In the genomic region with DNA sequence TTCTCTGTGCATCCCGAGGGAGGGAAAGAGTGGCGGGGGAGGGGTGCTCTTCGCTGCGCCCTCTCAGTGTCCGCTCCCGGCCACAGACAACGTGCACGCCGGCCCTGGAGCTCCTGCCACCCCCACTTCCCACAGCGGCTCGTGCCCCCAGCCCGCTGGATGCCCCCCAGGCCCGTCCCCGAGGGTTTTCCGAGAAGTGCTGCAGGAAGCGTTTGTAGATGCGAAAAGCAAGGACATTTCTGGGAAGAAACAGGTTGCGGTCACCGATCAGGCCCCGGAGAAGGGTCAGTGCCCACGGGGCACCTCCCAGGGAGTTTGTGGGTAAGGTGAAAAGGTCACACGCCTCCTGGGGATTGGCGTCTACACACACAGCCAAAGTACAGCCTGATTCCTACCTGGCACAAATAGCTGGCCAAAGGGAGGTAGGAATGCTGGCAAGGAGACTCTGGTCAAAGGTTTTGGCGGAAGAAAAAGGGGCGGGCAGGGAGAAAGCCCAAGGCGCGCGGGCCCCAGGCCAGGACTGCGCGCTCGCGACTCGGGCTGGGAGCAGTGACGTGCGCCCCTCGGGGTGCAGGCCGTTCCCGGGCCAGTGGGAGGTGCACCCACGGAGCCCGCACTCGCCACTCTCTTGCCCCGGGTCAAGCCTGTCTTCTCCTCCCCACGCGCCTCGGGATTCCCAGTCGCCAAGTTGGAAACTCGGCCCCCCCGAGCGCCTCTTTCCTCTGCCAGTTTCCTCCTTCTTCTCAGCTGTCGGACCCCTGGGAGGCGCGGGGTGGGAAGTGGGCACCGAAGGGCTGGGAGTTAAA, we compare ENCODE assay signal across 8 cellular contexts. TPM values are rescaled to one million over a fixed set of nuclear protein-coding genes. Genes with fewer than 3 reads are reported as not detected.
DNase-seq lines count a peak whose midpoint lies in the region; ATAC-seq and TF ChIP-seq lines count a peak whose summit lies in the region.

No MANE protein-coding gene starts in this region.

- DNase-seq in EL (peak; percentile 82), NB4 (ENCODE audit: low read depth) (peak; percentile 1), mammary epithelial cell (peak; percentile 67), islet precursor cell (peak; percentile 62), SW 1271 (lab: John Stamatoyannopoulos, UW) (no peak)
- DNase-seq in stimulated activated CD8-positive, alpha-beta memory T cell treated with anti-CD3 and anti-CD28 coated beads, Interleukin-4, amount 100 ng/mL, for 48 hours: peak; percentile 28
- DNase-seq in stimulated activated naive B cell treated with anti-CD40 and anti-IgM and Interleukin-4, amounts not matched to agents 10 μg/mL and 1 μg/mL and 100 μg/mL, for 72 hours: no peak

- CTCF ChIA-PET in mammary epithelial cell (lab: Charles Lee; ENCODE audit: low non-redundant PET): interaction anchor here (0.5 to 0.6 kb wide), 2 partner anchors 223 to 1008 kb away, joined by 3 read pairs; no protein-coding TSS in a partner anchor

- H3K79me2 ChIP-seq in mammary epithelial cell (ENCODE audit: insufficient read depth, low read length): peaks cover 55% of the 10 kb centered on the region

- H4K20me1 ChIP-seq in mammary epithelial cell (ENCODE audit: insufficient read depth, low read length): no peaks in the 10 kb centered on the region

- no peaks in the 10 kb centered on the region for H3K36me3 Mint-ChIP-seq in stimulated activated naive B cell treated with anti-CD40 and anti-IgM and Interleukin-4, amounts not matched to agents 10 μg/mL and 1 μg/mL and 100 μg/mL, for 72 hours

- TF ChIP-seq CTCF in NB4 (IDR thresholded peaks at IDR 0.05; ENCODE audit: low read depth, low read length): no peak
- TF ChIP-seq CTCF in mammary epithelial cell (conservative IDR thresholded peaks at IDR 0.05 in 1 of 2, IDR thresholded peaks at IDR 0.05 in 1 of 2; ENCODE audit: extremely low read depth in 1 of 2, insufficient read depth in 1 of 2, low read depth in 1 of 2, low read length in 2 of 2): peak in 1 of 2 donors; percentile 7

- H3K9ac ChIP-seq in mammary epithelial cell (ENCODE audit: insufficient read depth, low read length): peak overlapping the region; percentile 77

- no peaks in the 10 kb centered on the region for H3K27me3 ChIP-seq in mammary epithelial cell (ENCODE audit: insufficient read depth, low read length)

- H3K4me2 ChIP-seq in mammary epithelial cell (ENCODE audit: insufficient read depth, low read depth, low read length): peak overlapping the region; percentile 98

- no peaks in the 10 kb centered on the region for H3K9me3 ChIP-seq in mammary epithelial cell (replicated peaks; ENCODE audit: insufficient read depth, low read length)

- TF ChIP-seq POLR2A in NB4 (IDR thresholded peaks at IDR 0.05; ENCODE audit: extremely low read depth, insufficient read length): no peak

- peaks cover 55 to 71% of the 10 kb centered on the region in 2 donors for H3K27me3 Mint-ChIP-seq in stimulated activated naive B cell treated with anti-CD40 and anti-IgM and Interleukin-4, amounts not matched to agents 10 μg/mL and 1 μg/mL and 100 μg/mL, for 72 hours

- dilution Hi-C loops in mammary epithelial cell (cut with HindIII; ENCODE audit: low sequenced_read_pairs): no loop called here

- no TSS peak for BruUV-seq in mammary epithelial cell (replicated peaks; lab: Mats Ljungman, UMichigan)

- in situ Hi-C loops in mammary epithelial cell (cut with MboI; ENCODE audit: low sequenced_read_pairs in 2 of 2): loop anchor here in 1 of 2 donors (5.0 to 25.0 kb wide), 2 partner anchors 171 to 576 kb away; no protein-coding TSS in a partner anchor

- intact Hi-C loops in mammary epithelial cell (cut with micrococcal nuclease): loop anchor here (2.0 to 10.0 kb wide), 10 partner anchors 31 to 1189 kb away; no protein-coding TSS in a partner anchor

- H3K9me3 Mint-ChIP-seq in stimulated activated naive B cell treated with anti-CD40 and anti-IgM and Interleukin-4, amounts not matched to agents 10 μg/mL and 1 μg/mL and 100 μg/mL, for 72 hours: no peaks in the 10 kb centered on the region

- peak overlapping the region in 1 of 2 donors; percentile 18 for H3K4me3 Mint-ChIP-seq in stimulated activated naive B cell treated with anti-CD40 and anti-IgM and Interleukin-4, amounts not matched to agents 10 μg/mL and 1 μg/mL and 100 μg/mL, for 72 hours

- H3K27ac ChIP-seq in mammary epithelial cell (ENCODE audit: insufficient read depth, low read depth, low read length): peak overlapping the region; percentile 77

- no peak for ATAC-seq in HG03432 (IDR thresholded peaks at IDR 0.05; ENCODE audit: unreplicated experiment)
- ATAC-seq in stimulated activated naive B cell treated with anti-CD40 and anti-IgM and Interleukin-4, amounts not matched to agents 10 μg/mL and 1 μg/mL and 100 μg/mL, for 72 hours (replicated peaks): no peak

- H3K4me1 Mint-ChIP-seq in stimulated activated naive B cell treated with anti-CD40 and anti-IgM and Interleukin-4, amounts not matched to agents 10 μg/mL and 1 μg/mL and 100 μg/mL, for 72 hours: peaks cover 12 to 27% of the 10 kb centered on the region in 2 donors

- peaks cover 5% of the 10 kb centered on the region for H3K36me3 ChIP-seq in mammary epithelial cell (ENCODE audit: insufficient read depth, low read length)

- no peak overlapping the region for H3K27ac Mint-ChIP-seq in stimulated activated naive B cell treated with anti-CD40 and anti-IgM and Interleukin-4, amounts not matched to agents 10 μg/mL and 1 μg/mL and 100 μg/mL, for 72 hours

- WGBS in mammary epithelial cell (ENCODE audit: low coverage, missing lambda C conversion rate): 0% methylated on average over 7 of the region's 53 CpGs

- H3K4me3 ChIP-seq in NB4 (ENCODE audit: low read depth, low read length) (no peak overlapping the region), mammary epithelial cell (replicated peaks in 1 of 3; ENCODE audit: insufficient read depth in 1 of 3, low read depth in 2 of 3, low read length in 3 of 3) (peak overlapping the region; percentile 91 to 95 (median 91))

- peak overlapping the region; percentile 86 for H2AFZ ChIP-seq in mammary epithelial cell (ENCODE audit: low read depth, low read length)

- H3K4me1 ChIP-seq in mammary epithelial cell (ENCODE audit: insufficient read depth, low read length): peaks cover 28% of the 10 kb centered on the region

RNA-seq across cellular contexts. Expression of a gene that starts 1.5 kb away (rescaled TPM):
- total RNA-seq in mammary epithelial cell: 100 to 1,000 TPM in 1 of 2 donors, 10 to 100 TPM in 1; 40.2 to 226 TPM
- polyA plus RNA-seq in mammary epithelial cell: 81.4 TPM
- polyA minus RNA-seq in mammary epithelial cell: 253 TPM

Comparison
In these comparisons a context has a peak if more than half of its experiments do, and no peak if none do; other contexts are left out.
1. DNase-seq: peak in EL (single experiment), NB4 (single experiment), mammary epithelial cell (single experiment), islet precursor cell (single experiment) and stimulated activated CD8-positive, alpha-beta memory T cell treated with anti-CD3 and anti-CD28 coated beads, Interleukin-4, amount 100 ng/mL, for 48 hours (single experiment); none in stimulated activated naive B cell treated with anti-CD40 and anti-IgM and Interleukin-4, amounts not matched to agents 10 μg/mL and 1 μg/mL and 100 μg/mL, for 72 hours (single experiment) and SW 1271 (0 of 2).